Comparison of ENCODE assay signal across 8 cellular contexts in genomic region chr7:155190608-155191536, GRCh38.
DNase-seq lines count a peak whose midpoint lies in the region; ATAC-seq, FAIRE-seq and TF ChIP-seq lines count a peak whose summit lies in the region.

No MANE protein-coding gene starts in this region.

- POLR2A ChIA-PET in GM12878 (lab: Charles Lee): interaction anchor here (1.0 kb wide), 1 partner anchor 23 kb away, joined by 3 read pairs; no protein-coding TSS in a partner anchor

- H3K4me2 ChIP-seq in GM12878 (ENCODE audit: control insufficient read depth, insufficient read depth): no peak overlapping the region; the same call in 1 of the 2 replicates

- BruUV-seq in GM12878 (replicated peaks; lab: Mats Ljungman, UMichigan): no TSS peak

- no peak overlapping the region for H3K27ac ChIP-seq in GM12878 (ENCODE audit: control insufficient read depth, insufficient read depth)

- no peak for FAIRE-seq in GM12878 (lab: Jason Lieb, UNC)

- TF ChIP-seq CTCF in GM10266 (IDR thresholded peaks at IDR 0.05; ENCODE audit: control insufficient read depth, insufficient read depth, low read depth, missing control alignments) (peak; percentile 92), GM12878 (IDR thresholded peaks at IDR 0.05 in 2 of 3, conservative IDR thresholded peaks at IDR 0.05 in 1 of 3; ENCODE audit: control insufficient read depth in 2 of 3, extremely low read depth in 1 of 3, insufficient read depth in 1 of 3, low read depth in 3 of 3, low read length in 3 of 3) (peak; percentile 76 to 91 (median 82))

- H4K20me1 ChIP-seq in GM12878 (ENCODE audit: control insufficient read depth, insufficient read depth): no peaks in the 10 kb centered on the region

- DNase-seq in GM10266 (ENCODE audit: extremely low spot score) (peak; percentile 72), T1000 (lab: John Stamatoyannopoulos, UW) (peak; percentile 23), GM12878 (ENCODE audit: low read depth, low spot score) (no peak), iPS-NIHi7 (ENCODE audit: extremely low spot score) (peak; percentile 91), NCI-H1694 (lab: John Stamatoyannopoulos, UW) (no peak)
- DNase-seq in stimulated activated CD4-positive, alpha-beta T cell treated with anti-CD3 and anti-CD28 coated beads, Interleukin-1b, Interleukin-23, amount 100 ng/mL, for 4 hours (ENCODE audit: low read depth in 2 of 2): peak; percentile 62 to 67

- H3K79me2 ChIP-seq in GM12878 (ENCODE audit: control insufficient read depth, insufficient read depth, low read length): no peaks in the 10 kb centered on the region

- ATAC-seq in HG02852 (IDR thresholded peaks at IDR 0.05; ENCODE audit: unreplicated experiment): peak; percentile 55
- ATAC-seq in GM12878: peak; percentile 80
- no peak for ATAC-seq in HG03095 (IDR thresholded peaks at IDR 0.05; ENCODE audit: unreplicated experiment)

- intact Hi-C loops in GM12878 (cut with micrococcal nuclease; ENCODE audit: unreplicated experiment): loop anchor here (1.0 to 5.0 kb wide), 3 partner anchors 26 to 154 kb away; partner anchors contain the start of gene INSIG1

- no peak for TF ChIP-seq POLR2A in GM12878 (IDR thresholded peaks at IDR 0.05; ENCODE audit: low read depth, low read length)

- H3K4me1 ChIP-seq in GM12878 (ENCODE audit: control insufficient read depth, insufficient read depth, low read length): peaks cover 7% of the 10 kb centered on the region; the same call in 1 of the 2 replicates

- H3K9me3 ChIP-seq in GM12878 (replicated peaks; ENCODE audit: control insufficient read depth, insufficient read depth, low read length): peaks cover 4% of the 10 kb centered on the region; the same call in 2 of the 3 replicates

- in situ Hi-C loops in GM12878 (cut with MboI): no loop called here

- CTCF ChIA-PET in GM12878 (lab: Yijun Ruan, JAX): interaction anchor here (0.8 to 5.3 kb wide), 7 partner anchors 8 to 281 kb away, joined by 3 to 37 read pairs (median 10); no protein-coding TSS in a partner anchor

- peak; percentile 93 for TF ChIP-seq RAD21 in GM12878 (IDR thresholded peaks at IDR 0.05; ENCODE audit: insufficient read depth, low read depth, low read length)

- SMC1A ChIA-PET in GM12878 (lab: Charles Lee; ENCODE audit: uncharacterized antibody, unreplicated experiment): interaction anchor here (0.7 to 3.2 kb wide), 6 partner anchors 9 to 263 kb away, joined by 3 to 18 read pairs (median 4); no protein-coding TSS in a partner anchor

- H3K4me3 ChIP-seq in GM12878: no peak overlapping the region

- 35% methylated on average over 43 of the region's 44 CpGs for WGBS in GM12878 (ENCODE audit: insufficient coverage, insufficient replicate concordance, low lambda C conversion rate, missing lambda C conversion rate)

- H3K36me3 ChIP-seq in GM12878 (ENCODE audit: control insufficient read depth in 2 of 2, insufficient read depth in 2 of 2, low read length in 1 of 2): no peaks in the 10 kb centered on the region

- RAD21 ChIA-PET in GM12878 (lab: Charles Lee; ENCODE audit: unreplicated experiment): interaction anchor here (1.3 to 2.1 kb wide), 4 partner anchors 14 to 154 kb away, joined by 4 to 12 read pairs (median 6); no protein-coding TSS in a partner anchor

- H2AFZ ChIP-seq in GM12878 (ENCODE audit: control insufficient read depth, low read depth, low read length): no peak overlapping the region

- no peak overlapping the region for H3K9ac ChIP-seq in GM12878 (ENCODE audit: control insufficient read depth, insufficient read depth, low read length)

- no peak for TF ChIP-seq EP300 in GM12878 (IDR thresholded peaks at IDR 0.05; ENCODE audit: borderline replicate concordance in 1 of 2, control insufficient read depth in 1 of 2, low read depth in 2 of 2, low read length in 2 of 2)

- no peaks in the 10 kb centered on the region for H3K27me3 ChIP-seq in GM12878 (replicated peaks in 1 of 2; ENCODE audit: control insufficient read depth in 2 of 2, insufficient read depth in 2 of 2, low read length in 1 of 2)

TF ChIP-seq in GM12878, 131 proteins besides CTCF, POLR2A, EP300 and RAD21:
- TF ChIP-seq SMC3 (IDR thresholded peaks at IDR 0.05; ENCODE audit: borderline replicate concordance, low read length) (peak; percentile 78; the same call in 1 of the 2 replicates), TCF12 (IDR thresholded peaks at IDR 0.05; ENCODE audit: low read depth, low read length) (0 out of 2 replicates have a peak, but pooled peaks have one; percentile 20), BHLHE40 (IDR thresholded peaks at IDR 0.05; ENCODE audit: borderline replicate concordance in 1 of 2, low read depth in 2 of 2, low read length in 1 of 2) (0 out of 4 replicates have a peak, but pooled peaks of 1 of the 2 experiments have one; percentile 19), SUPT20H (IDR thresholded peaks at IDR 0.05; ENCODE audit: borderline replicate concordance, control insufficient read depth, low read depth, low read length) (no peak), CHD4 (IDR thresholded peaks at IDR 0.05) (no peak), SP1 (IDR thresholded peaks at IDR 0.05; ENCODE audit: low read depth, low read length) (peak; percentile 10), YY1 (IDR thresholded peaks at IDR 0.05; ENCODE audit: low read depth, low read length) (peak; percentile 70), TCF3 (IDR thresholded peaks at IDR 0.05; ENCODE audit: borderline replicate concordance, insufficient read depth, low read depth, low read length) (peak; percentile 68; the same call in 1 of the 2 replicates)

Comparison
In these comparisons a context has a peak if more than half of its experiments do, and no peak if none do; other contexts are left out.
1. DNase-seq: peak in GM10266 (single experiment), T1000 (single experiment), iPS-NIHi7 (single experiment) and stimulated activated CD4-positive, alpha-beta T cell treated with anti-CD3 and anti-CD28 coated beads, Interleukin-1b, Interleukin-23, amount 100 ng/mL, for 4 hours (2 of 2); none in GM12878 (single experiment) and NCI-H1694 (single experiment).